Comparison of ENCODE assay signal across 1 cellular context in the genomic region with DNA sequence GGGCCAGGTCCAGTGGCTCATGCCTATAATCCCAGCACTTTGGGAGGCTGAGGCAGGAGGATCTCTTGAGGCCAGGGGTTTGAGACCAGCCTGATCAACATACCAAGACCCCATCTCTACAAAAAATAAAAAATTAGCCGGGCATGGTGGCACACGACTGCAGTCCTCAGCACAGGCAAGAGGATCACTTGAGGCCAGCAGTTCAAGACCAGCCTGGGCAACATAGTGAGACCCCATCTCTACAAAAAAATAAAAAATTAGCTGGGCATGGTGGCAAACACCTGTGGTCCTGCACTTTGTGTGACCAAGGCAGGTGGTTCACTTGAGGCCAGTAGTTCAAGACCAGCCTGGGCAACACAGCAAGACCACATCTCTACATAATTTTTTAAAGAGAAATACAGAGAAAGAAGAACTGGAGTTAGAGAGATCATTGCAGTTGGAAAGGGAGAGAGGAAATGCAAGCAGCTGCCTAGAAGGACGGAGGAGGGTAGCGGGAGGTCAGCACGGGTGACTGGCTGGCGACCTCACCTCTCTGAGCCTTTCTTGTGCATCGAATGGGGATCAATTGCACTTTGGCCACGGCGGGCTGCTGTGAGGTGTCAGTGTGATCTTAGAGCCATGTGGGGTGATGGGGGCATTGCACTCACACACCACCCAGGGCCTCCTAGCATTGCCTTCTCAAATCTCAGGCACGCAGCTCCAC.
A peak's percentile ranks its signal among the peaks of the same experiment; 100 is the strongest.
TF ChIP-seq lines count a peak whose summit lies in the region.

No MANE protein-coding gene starts in this region.

TF ChIP-seq in HepG2, 621 proteins besides CTCF, POLR2A, EP300 and RAD21 (continued from another document):
- TF ChIP-seq, protein P1, sequence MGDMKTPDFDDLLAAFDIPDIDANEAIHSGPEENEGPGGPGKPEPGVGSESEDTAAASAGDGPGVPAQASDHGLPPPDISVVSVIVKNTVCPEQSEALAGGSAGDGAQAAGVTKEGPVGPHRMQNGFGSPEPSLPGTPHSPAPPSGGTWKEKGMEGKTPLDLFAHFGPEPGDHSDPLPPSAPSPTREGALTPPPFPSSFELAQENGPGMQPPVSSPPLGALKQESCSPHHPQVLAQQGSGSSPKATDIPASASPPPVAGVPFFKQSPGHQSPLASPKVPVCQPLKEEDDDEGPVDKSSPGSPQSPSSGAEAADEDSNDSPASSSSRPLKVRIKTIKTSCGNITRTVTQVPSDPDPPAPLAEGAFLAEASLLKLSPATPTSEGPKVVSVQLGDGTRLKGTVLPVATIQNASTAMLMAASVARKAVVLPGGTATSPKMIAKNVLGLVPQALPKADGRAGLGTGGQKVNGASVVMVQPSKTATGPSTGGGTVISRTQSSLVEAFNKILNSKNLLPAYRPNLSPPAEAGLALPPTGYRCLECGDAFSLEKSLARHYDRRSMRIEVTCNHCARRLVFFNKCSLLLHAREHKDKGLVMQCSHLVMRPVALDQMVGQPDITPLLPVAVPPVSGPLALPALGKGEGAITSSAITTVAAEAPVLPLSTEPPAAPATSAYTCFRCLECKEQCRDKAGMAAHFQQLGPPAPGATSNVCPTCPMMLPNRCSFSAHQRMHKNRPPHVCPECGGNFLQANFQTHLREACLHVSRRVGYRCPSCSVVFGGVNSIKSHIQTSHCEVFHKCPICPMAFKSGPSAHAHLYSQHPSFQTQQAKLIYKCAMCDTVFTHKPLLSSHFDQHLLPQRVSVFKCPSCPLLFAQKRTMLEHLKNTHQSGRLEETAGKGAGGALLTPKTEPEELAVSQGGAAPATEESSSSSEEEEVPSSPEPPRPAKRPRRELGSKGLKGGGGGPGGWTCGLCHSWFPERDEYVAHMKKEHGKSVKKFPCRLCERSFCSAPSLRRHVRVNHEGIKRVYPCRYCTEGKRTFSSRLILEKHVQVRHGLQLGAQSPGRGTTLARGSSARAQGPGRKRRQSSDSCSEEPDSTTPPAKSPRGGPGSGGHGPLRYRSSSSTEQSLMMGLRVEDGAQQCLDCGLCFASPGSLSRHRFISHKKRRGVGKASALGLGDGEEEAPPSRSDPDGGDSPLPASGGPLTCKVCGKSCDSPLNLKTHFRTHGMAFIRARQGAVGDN (CRISPR knock-in tag; IDR thresholded peaks at IDR 0.05), result peak; percentile 65
- TF ChIP-seq ZNF207 (IDR thresholded peaks at IDR 0.05; ENCODE audit: borderline replicate concordance) (no peak), ZNF205 (CRISPR knock-in tag; IDR thresholded peaks at IDR 0.05) (peak; percentile 78; the same call in 1 of the 2 replicates), PCBP2 (optimal IDR thresholded peaks at IDR 0.05; ENCODE audit: low read depth, low read length, poor library complexity, severe bottlenecking) (no peak)
TF ChIP-seq in HepG2: peak in this region for 41.
